Comparison of ENCODE assay signal across 1 cellular context in the genomic region with DNA sequence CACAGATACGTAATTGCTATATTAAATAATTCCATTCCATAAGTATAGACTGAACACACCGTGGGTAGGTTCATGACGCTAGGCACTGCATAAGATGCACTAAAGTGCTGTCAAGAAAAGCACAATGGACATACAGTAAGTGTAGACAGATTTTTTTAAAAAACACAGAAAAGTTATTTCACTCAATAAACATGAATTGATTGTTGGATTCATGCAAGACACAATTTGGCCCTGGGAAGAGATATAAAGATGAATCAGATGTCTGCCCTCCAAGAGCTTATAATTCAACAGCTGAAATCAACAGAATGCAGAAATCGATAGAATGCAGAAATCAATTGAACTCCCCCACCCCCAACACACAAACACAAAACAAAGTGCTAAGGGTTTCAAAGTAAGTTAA.
TF ChIP-seq lines count a peak whose summit lies in the region.

No MANE protein-coding gene starts in this region.

TF ChIP-seq in A549, 52 proteins besides CTCF, POLR2A, EP300 and RAD21 (continued from another document):
- TF ChIP-seq ZSCAN20 (CRISPR knock-in tag; IDR thresholded peaks at IDR 0.05), result no peak
- no peak for TF ChIP-seq BHLHE40 (IDR thresholded peaks at IDR 0.05; ENCODE audit: low read depth, low read length)
- no peak for TF ChIP-seq MAZ (IDR thresholded peaks at IDR 0.05; ENCODE audit: borderline replicate concordance, low read depth, low read length)
- TF ChIP-seq CHD4 (IDR thresholded peaks at IDR 0.05; ENCODE audit: borderline replicate concordance), result no peak
- TF ChIP-seq CHD2 (IDR thresholded peaks at IDR 0.05; ENCODE audit: low read length, partially characterized antibody), result no peak
- no peak for TF ChIP-seq ZC3H11A (IDR thresholded peaks at IDR 0.05)
